Comparison of ENCODE assay signal across 34 cellular contexts in genomic region chr2:16246281-16246850, GRCh38.
DNase-seq lines count a peak whose midpoint lies in the region; TF ChIP-seq lines count a peak whose summit lies in the region.
"Had no signal": no experiment of that assay in that cellular context is flagged by ENCODE, and none has a peak within 500 bp of the region (broad histone marks: within the 10 kb centered on the region; RNA-seq: fewer than 3 reads in every experiment).

No MANE protein-coding gene starts in this region.

- H3K18ac ChIP-seq in trophoblast cell (ENCODE audit: low read length) (no peak overlapping the region), mesenchymal stem cell (ENCODE audit: low read depth in 1 of 2, low read length in 2 of 2) (no peak overlapping the region)

- no peak overlapping the region for H2BK5ac ChIP-seq in trophoblast cell (ENCODE audit: low read depth, low read length, poor library complexity)
- H2BK5ac ChIP-seq in mesenchymal stem cell (ENCODE audit: low read depth, low read length, poor library complexity, severe bottlenecking): no peak overlapping the region

- H3K9me3 ChIP-seq in BE2C (peaks cover 4% of the 10 kb centered on the region; the same call in 1 of the 2 replicates), trophoblast cell (ENCODE audit: insufficient read depth, low read depth, low read length) (no peaks in the 10 kb centered on the region), mesenchymal stem cell (ENCODE audit: control insufficient read depth, low read length) (no peaks in the 10 kb centered on the region), adrenal gland (replicated peaks in 1 of 3) (no peaks in the 10 kb centered on the region)
- H3K9me3 ChIP-seq: A549; BLaER1; BLaER1 treated with 17β-estradiol and CSF1 and Interleukin-3, amounts not matched to agents 10 nM and 100 nM; Caco-2 had no signal

- H3K27ac ChIP-seq in trophoblast cell (ENCODE audit: low read depth, low read length) (no peak overlapping the region), mesenchymal stem cell (ENCODE audit: low read length, poor library complexity, severe bottlenecking) (no peak overlapping the region), adrenal gland (no peak overlapping the region)
- H3K27ac ChIP-seq: 22Rv1; A549; BLaER1; BLaER1 treated with 17β-estradiol and CSF1 and Interleukin-3, amounts not matched to agents 10 nM and 100 nM; C4-2B had no signal

- H3K14ac ChIP-seq in trophoblast cell (ENCODE audit: low read length) (no peak overlapping the region), mesenchymal stem cell (ENCODE audit: low read length in 2 of 2) (no peak overlapping the region)

- H3K79me1 ChIP-seq in trophoblast cell (ENCODE audit: low read length) (peaks cover under 1% of the 10 kb centered on the region), mesenchymal stem cell (replicated peaks; ENCODE audit: low read length, poor library complexity, severe bottlenecking) (no peaks in the 10 kb centered on the region)

- H3K4me3 ChIP-seq in BE2C (ENCODE audit: low read depth, low read length): no peak overlapping the region
- no peak overlapping the region for H3K4me3 ChIP-seq in trophoblast cell (ENCODE audit: low read depth, low read length)
- H3K4me3 ChIP-seq in mesenchymal stem cell (ENCODE audit: insufficient read depth in 1 of 2, low read depth in 1 of 2, low read length in 2 of 2): no peak overlapping the region
- no peak overlapping the region for H3K4me3 ChIP-seq in adrenal gland
- H3K4me3 ChIP-seq: A549; BLaER1; BLaER1 treated with 17β-estradiol and CSF1 and Interleukin-3, amounts not matched to agents 10 nM and 100 nM had no signal

- H3K4me1 Mint-ChIP-seq in osteocyte (ENCODE audit: unreplicated experiment): no peaks in the 10 kb centered on the region
- H3K4me1 Mint-ChIP-seq: B cell; CD14-positive monocyte; CD4-positive, alpha-beta memory T cell; CD4-positive, CD25-positive, alpha-beta regulatory T cell; CD8-positive, alpha-beta memory T cell had no signal

- H3K4me2 ChIP-seq in trophoblast cell (ENCODE audit: low read length) (no peak overlapping the region), mesenchymal stem cell (ENCODE audit: low read length, poor library complexity, severe bottlenecking) (no peak overlapping the region)
- H3K4me2 ChIP-seq: A549; BLaER1; BLaER1 treated with 17β-estradiol and CSF1 and Interleukin-3, amounts not matched to agents 10 nM and 100 nM had no signal

- peaks cover 9% of the 10 kb centered on the region for H3K4me1 ChIP-seq in BE2C
- H3K4me1 ChIP-seq in trophoblast cell (ENCODE audit: control insufficient read depth in 1 of 2, insufficient read depth in 2 of 2, low read length in 2 of 2): peaks cover 9 to 22% of the 10 kb centered on the region in 2 experiments
- no peaks in the 10 kb centered on the region for H3K4me1 ChIP-seq in mesenchymal stem cell (ENCODE audit: control insufficient read depth, insufficient read depth, low read depth, low read length)
- H3K4me1 ChIP-seq in adrenal gland (replicated peaks in 1 of 2): no peaks in the 10 kb centered on the region
- H3K4me1 ChIP-seq: A549; BLaER1; BLaER1 treated with 17β-estradiol and CSF1 and Interleukin-3, amounts not matched to agents 10 nM and 100 nM had no signal

- H2BK120ac ChIP-seq in trophoblast cell (ENCODE audit: insufficient read depth, low read length, poor library complexity): no peak overlapping the region
- H2BK120ac ChIP-seq in mesenchymal stem cell (ENCODE audit: low read depth, low read length): no peak overlapping the region

- H3K23ac ChIP-seq in trophoblast cell (ENCODE audit: low read length): no peak overlapping the region
- H3K23ac ChIP-seq in mesenchymal stem cell (ENCODE audit: low read length in 2 of 2): no peak overlapping the region

- H2AK5ac ChIP-seq in trophoblast cell (ENCODE audit: low read length) (no peak overlapping the region), mesenchymal stem cell (ENCODE audit: low read length, severe bottlenecking) (no peak overlapping the region)

- no CpG with 5 or more reads among the region's 2 CpGs for WGBS in trophoblast cell (ENCODE audit: extremely low coverage, insufficient coverage, insufficient read length)
- WGBS in mesenchymal stem cell: 78% methylated on average over 2 of the region's 2 CpGs
- 81 to 90% (median 87%) methylated on average over 2 of the region's 2 CpGs for WGBS in adrenal gland, 4 donors

- H3K36me3 Mint-ChIP-seq in osteocyte (ENCODE audit: unreplicated experiment): no peaks in the 10 kb centered on the region
- H3K36me3 Mint-ChIP-seq: CD14-positive monocyte; CD4-positive, alpha-beta memory T cell; CD4-positive, CD25-positive, alpha-beta regulatory T cell; CD8-positive, alpha-beta memory T cell; CD8-positive, alpha-beta T cell had no signal

- no peaks in the 10 kb centered on the region for H3K79me2 ChIP-seq in trophoblast cell (ENCODE audit: control insufficient read depth, insufficient read depth, low read length, poor library complexity)

- no peaks in the 10 kb centered on the region for H3K27me3 Mint-ChIP-seq in osteocyte (ENCODE audit: unreplicated experiment)
- H3K27me3 Mint-ChIP-seq: CD4-positive, alpha-beta memory T cell; CD4-positive, alpha-beta T cell; CD8-positive, alpha-beta memory T cell had no signal

- H4K8ac ChIP-seq in trophoblast cell (ENCODE audit: low read depth, low read length): no peak overlapping the region
- no peak overlapping the region for H4K8ac ChIP-seq in mesenchymal stem cell (ENCODE audit: low read length)

- no peak overlapping the region for H2BK15ac ChIP-seq in mesenchymal stem cell (ENCODE audit: low read depth, poor library complexity, severe bottlenecking)

- no peaks in the 10 kb centered on the region for H3K27me3 ChIP-seq in BE2C
- no peaks in the 10 kb centered on the region for H3K27me3 ChIP-seq in trophoblast cell (ENCODE audit: insufficient read depth, low read length)
- H3K27me3 ChIP-seq in mesenchymal stem cell (ENCODE audit: control insufficient read depth in 1 of 2, insufficient read depth in 1 of 2, low read length in 2 of 2): peaks cover 0 to 5% of the 10 kb centered on the region in 2 experiments
- H3K27me3 ChIP-seq in adrenal gland: peaks cover 3% of the 10 kb centered on the region
- H3K27me3 ChIP-seq: BLaER1; BLaER1 treated with 17β-estradiol and CSF1 and Interleukin-3, amounts not matched to agents 10 nM and 100 nM had no signal

- H3K4me3 Mint-ChIP-seq in osteocyte (ENCODE audit: unreplicated experiment): no peak overlapping the region
- H3K4me3 Mint-ChIP-seq: B cell; CD14-positive monocyte; CD4-positive, alpha-beta memory T cell; CD4-positive, alpha-beta T cell; CD4-positive, CD25-positive, alpha-beta regulatory T cell; CD8-positive, alpha-beta memory T cell; CD8-positive, alpha-beta T cell had no signal

- H2AFZ ChIP-seq in trophoblast cell (ENCODE audit: insufficient read depth, low read length, poor library complexity): no peak overlapping the region
- H2AFZ ChIP-seq in mesenchymal stem cell (ENCODE audit: low read depth, low read length): no peak overlapping the region

- TF ChIP-seq CTCF in BE2C (IDR thresholded peaks at IDR 0.05; ENCODE audit: low read depth, low read length) (no peak), osteocyte (IDR thresholded peaks at IDR 0.05) (no peak), adrenal gland (IDR thresholded peaks at IDR 0.05) (no peak)

- H3K4ac ChIP-seq in trophoblast cell (ENCODE audit: low read depth, low read length) (no peak overlapping the region), mesenchymal stem cell (ENCODE audit: low read depth in 1 of 2, low read length in 2 of 2) (no peak overlapping the region)

- H2BK12ac ChIP-seq in trophoblast cell (ENCODE audit: low read length): no peak overlapping the region
- H2BK12ac ChIP-seq in mesenchymal stem cell (ENCODE audit: low read length in 2 of 2): no peak overlapping the region

- H3K9me3 Mint-ChIP-seq in osteocyte (ENCODE audit: unreplicated experiment): peaks cover 8% of the 10 kb centered on the region
- H3K9me3 Mint-ChIP-seq: CD14-positive monocyte; CD4-positive, alpha-beta T cell; CD8-positive, alpha-beta memory T cell; CD8-positive, alpha-beta T cell had no signal

- H3K27ac Mint-ChIP-seq in osteocyte (ENCODE audit: unreplicated experiment): no peak overlapping the region
- H3K27ac Mint-ChIP-seq: B cell; CD4-positive, alpha-beta memory T cell; CD4-positive, alpha-beta T cell; CD4-positive, CD25-positive, alpha-beta regulatory T cell; CD8-positive, alpha-beta memory T cell; CD8-positive, alpha-beta T cell had no signal

- no peak overlapping the region for H3K9ac ChIP-seq in trophoblast cell (ENCODE audit: low read length)
- no peak overlapping the region for H3K9ac ChIP-seq in mesenchymal stem cell (ENCODE audit: low read length)
- H3K9ac ChIP-seq: BLaER1; BLaER1 treated with 17β-estradiol and CSF1 and Interleukin-3, amounts not matched to agents 10 nM and 100 nM had no signal

- intact Hi-C loops in adrenal gland (cut with DNase I): no loop called here

- TF ChIP-seq POLR2A in adrenal gland (IDR thresholded peaks at IDR 0.05): no peak

- no peak overlapping the region for H4K12ac ChIP-seq in trophoblast cell (ENCODE audit: low read depth, low read length)

- H4K91ac ChIP-seq in trophoblast cell (ENCODE audit: low read depth, low read length): no peak overlapping the region
- H4K91ac ChIP-seq in mesenchymal stem cell (ENCODE audit: low read length): no peak overlapping the region

- no peaks in the 10 kb centered on the region for H3K36me3 ChIP-seq in BE2C
- no peaks in the 10 kb centered on the region for H3K36me3 ChIP-seq in trophoblast cell (ENCODE audit: control insufficient read depth in 1 of 2, insufficient read depth in 2 of 2, low read length in 2 of 2)
- H3K36me3 ChIP-seq in mesenchymal stem cell (ENCODE audit: control insufficient read depth in 1 of 2, insufficient read depth in 2 of 2, low read depth in 1 of 2, low read length in 2 of 2): no peaks in the 10 kb centered on the region
- H3K36me3 ChIP-seq in adrenal gland (replicated peaks in 1 of 2): no peaks in the 10 kb centered on the region
- H3K36me3 ChIP-seq: BLaER1; BLaER1 treated with 17β-estradiol and CSF1 and Interleukin-3, amounts not matched to agents 10 nM and 100 nM had no signal

- DNase-seq in BE2C (peak; percentile 93), islet precursor cell (peak; percentile 14), osteocyte (ENCODE audit: extremely low spot score, unreplicated experiment) (peak; percentile 25), trophoblast cell (peak; percentile 61 to 86), GM19238 (ENCODE audit: insufficient read length, low spot score) (no peak), NCI-H187 treated with DMSO at 0.1 percent for 48 hours (lab: John Stamatoyannopoulos, UW) (no peak), mesenchymal stem cell (no peak), adrenal gland (no peak)
- DNase-seq: 8988T; ACHN; AML-193; C1 segment of cervical spinal cord; Caco-2; Calu3; CD4-positive, alpha-beta memory T cell; CD4-positive, alpha-beta T cell; CD4-positive, CD25-positive, alpha-beta regulatory T cell; CD8-positive, alpha-beta memory T cell; COR-L47; DMS 273 treated with DMSO at 0.1 percent for 48 hours; DMS153; DMS53; DMS79; DMS79 treated with DMSO at 0.1 percent for 48 hours; DND-41; EL had no signal

Comparison
In these comparisons a context has a peak if more than half of its experiments do, and no peak if none do; other contexts are left out.
1. DNase-seq: peak in BE2C (single experiment), islet precursor cell (single experiment), osteocyte (single experiment) and trophoblast cell (2 of 2); none in GM19238 (single experiment), NCI-H187 treated with DMSO at 0.1 percent for 48 hours (single experiment), mesenchymal stem cell (single experiment) and adrenal gland (0 of 7).